In the genomic region with DNA sequence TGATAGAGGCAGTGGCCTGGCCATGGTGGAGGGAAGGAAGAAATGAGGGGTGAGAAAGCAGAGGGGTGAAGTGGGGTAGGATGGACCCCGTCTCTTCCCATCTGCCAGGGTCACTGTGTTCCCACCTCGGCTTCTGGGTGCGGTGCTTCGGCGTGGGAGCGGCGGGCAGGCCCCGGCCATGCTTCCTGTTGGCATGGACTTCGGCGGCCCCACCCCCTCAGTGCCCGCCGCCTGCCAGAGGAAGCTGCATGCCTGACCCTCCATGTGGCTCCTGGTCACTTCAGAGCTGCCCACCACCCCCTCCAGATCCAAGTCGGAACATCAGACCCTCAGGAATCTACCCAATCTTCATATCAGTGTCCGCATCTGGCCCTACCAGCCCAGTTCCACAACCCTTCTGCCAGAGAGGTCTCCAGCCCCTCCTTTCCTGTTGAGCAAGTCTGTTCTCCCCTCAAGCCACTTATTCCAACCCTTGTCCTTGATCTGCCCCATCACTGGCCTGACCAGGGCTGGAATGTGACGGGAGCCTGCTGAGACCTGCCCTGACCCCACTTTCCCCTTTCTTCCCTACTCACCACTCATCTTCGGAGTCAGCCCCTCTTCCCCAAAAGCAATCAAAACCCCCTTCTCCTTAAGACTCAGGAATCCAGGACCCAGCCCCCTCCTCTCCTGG, we compare ENCODE assay signal across 12 cellular contexts. TPM values are rescaled to one million over a fixed set of nuclear protein-coding genes. Genes with fewer than 3 reads are reported as not detected.
DNase-seq lines count a peak whose midpoint lies in the region; ATAC-seq, FAIRE-seq and TF ChIP-seq lines count a peak whose summit lies in the region.
"Had no signal": no experiment of that assay in that cellular context is flagged by ENCODE, and none has a peak within 500 bp of the region (broad histone marks: within the 10 kb centered on the region; RNA-seq: fewer than 3 reads in every experiment).

No MANE protein-coding gene starts in this region.

- H3K9me3 ChIP-seq in Peyer's patch (no peaks in the 10 kb centered on the region), thoracic aorta (no peaks in the 10 kb centered on the region)
- H3K9me3 ChIP-seq: heart left ventricle had no signal

- H3K27ac ChIP-seq in Peyer's patch, result peak overlapping the region; percentile 70 to 93 (median 80)
- H3K27ac ChIP-seq in epithelial cell of prostate, result peak overlapping the region; percentile 63
- no peak overlapping the region for H3K27ac ChIP-seq in thoracic aorta
- H3K27ac ChIP-seq: brain microvascular endothelial cell had no signal

- H3K4me3 Mint-ChIP-seq in activated CD8-positive, alpha-beta memory T cell treated with anti-CD3 and anti-CD28 coated beads, Interleukin-2, amount 10 ng/mL, durations not matched to agents 7 days and 5 days, result peak overlapping the region; percentile 74

- H3K9me3 Mint-ChIP-seq in activated CD8-positive, alpha-beta memory T cell treated with anti-CD3 and anti-CD28 coated beads, Interleukin-2, amount 10 ng/mL, durations not matched to agents 7 days and 5 days (ENCODE audit: low read depth), result no peaks in the 10 kb centered on the region

- H3K27ac Mint-ChIP-seq in activated CD8-positive, alpha-beta memory T cell treated with anti-CD3 and anti-CD28 coated beads, Interleukin-2, amount 10 ng/mL, durations not matched to agents 7 days and 5 days, result peak overlapping the region; percentile 85
- H3K27ac Mint-ChIP-seq: progenitor cell of endocrine pancreas had no signal

- H3K4me1 Mint-ChIP-seq in activated CD8-positive, alpha-beta memory T cell treated with anti-CD3 and anti-CD28 coated beads, Interleukin-2, amount 10 ng/mL, durations not matched to agents 7 days and 5 days, result peaks cover 71% of the 10 kb centered on the region

- H3K27me3 ChIP-seq in Peyer's patch, result no peaks in the 10 kb centered on the region
- H3K27me3 ChIP-seq in thoracic aorta (replicated peaks; ENCODE audit: insufficient read depth), result no peaks in the 10 kb centered on the region
- H3K27me3 ChIP-seq: brain microvascular endothelial cell had no signal

- H3K36me3 Mint-ChIP-seq in activated CD8-positive, alpha-beta memory T cell treated with anti-CD3 and anti-CD28 coated beads, Interleukin-2, amount 10 ng/mL, durations not matched to agents 7 days and 5 days, result peaks cover 16% of the 10 kb centered on the region

- CTCF ChIA-PET in activated CD8-positive, alpha-beta memory T cell treated with anti-CD3 and anti-CD28 coated beads, Interleukin-2, amount 10 ng/mL, durations not matched to agents 7 days and 5 days (lab: Charles Lee), result interaction anchor here (1.2 to 9.5 kb wide), 5 partner anchors 13 to 33 kb away, joined by 3 to 145 read pairs (median 32); a partner anchor contains a TSS

- H3K36me3 ChIP-seq in Peyer's patch (no peaks in the 10 kb centered on the region), thoracic aorta (no peaks in the 10 kb centered on the region)
- H3K36me3 ChIP-seq: brain microvascular endothelial cell, heart left ventricle had no signal

- H3K4me1 ChIP-seq in Peyer's patch, result peaks cover 4 to 63% (median 11%) of the 10 kb centered on the region in 4 donors
- H3K4me1 ChIP-seq in thoracic aorta (ENCODE audit: control insufficient read depth in 1 of 2, low read depth in 2 of 2), result peaks cover 9% of the 10 kb centered on the region in 2 donors

- TF ChIP-seq POLR2A in Peyer's patch (IDR thresholded peaks at IDR 0.05), result no peak
- TF ChIP-seq POLR2A in GM12891 (IDR thresholded peaks at IDR 0.05; ENCODE audit: low read depth, low read length), result no peak

- no peaks in the 10 kb centered on the region for H3K27me3 Mint-ChIP-seq in activated CD8-positive, alpha-beta memory T cell treated with anti-CD3 and anti-CD28 coated beads, Interleukin-2, amount 10 ng/mL, durations not matched to agents 7 days and 5 days

- ATAC-seq in activated CD8-positive, alpha-beta memory T cell treated with anti-CD3 and anti-CD28 coated beads, Interleukin-2, amount 10 ng/mL, durations not matched to agents 7 days and 5 days, result no peak
- ATAC-seq in thoracic aorta (ENCODE audit: insufficient number of reproducible peaks, low FRiP score, low read depth), result no peak

- no peak for DNase-seq in activated CD8-positive, alpha-beta memory T cell treated with anti-CD3 and anti-CD28 coated beads, Interleukin-2, amount 10 ng/mL, durations not matched to agents 7 days and 5 days
- DNase-seq in activated CD8-positive, alpha-beta memory T cell treated with anti-CD3 and anti-CD28 coated beads for 24 hours, result no peak
- DNase-seq in Peyer's patch, result peak in 2 of 3 donors; percentile 75 to 80
- no peak for DNase-seq in epithelial cell of prostate (ENCODE audit: low read depth, low spot score)
- no peak for DNase-seq in thoracic aorta (ENCODE audit: low spot score)
- DNase-seq in GM12891 (ENCODE audit: insufficient read length, low spot score), result no peak
- DNase-seq in NCI-H1417 treated with DMSO at 0.1 percent for 48 hours (lab: John Stamatoyannopoulos, UW), result no peak
- no peak for DNase-seq in ecto neural progenitor cell (ENCODE audit: low spot score)
- DNase-seq: brain microvascular endothelial cell, NCI-H1694 treated with DMSO at 0.1 percent for 48 hours had no signal

- FAIRE-seq in GM12891 (lab: Jason Lieb, UNC), result no peak

- H3K4me3 ChIP-seq in Peyer's patch (peak overlapping the region; percentile 42 to 56 (median 48)), thoracic aorta (peak overlapping the region; percentile 6)

- TF ChIP-seq CTCF in Peyer's patch (IDR thresholded peaks at IDR 0.05) (no peak), thoracic aorta (IDR thresholded peaks at IDR 0.05) (no peak)

TF ChIP-seq in GM12891, 5 proteins besides CTCF, POLR2A, EP300 and RAD21:
- TF ChIP-seq POLR2AphosphoS5 (IDR thresholded peaks at IDR 0.05; ENCODE audit: low read depth, low read length) (no peak), POU2F2 (IDR thresholded peaks at IDR 0.05; ENCODE audit: low read depth, low read length) (no peak), TAF1 (IDR thresholded peaks at IDR 0.05; ENCODE audit: low read depth, low read length) (no peak), SPI1 (IDR thresholded peaks at IDR 0.05; ENCODE audit: low read depth, low read length) (no peak), PAX5 (IDR thresholded peaks at IDR 0.05; ENCODE audit: insufficient read depth, low read length, severe bottlenecking) (no peak)
TF ChIP-seq in GM12891: peak in this region for 0.

RNA-seq across cellular contexts. Expression of a gene that starts 1.5 kb away (rescaled TPM):
- 10 to 100 TPM; 43.9 to 53.0 TPM for total RNA-seq in activated CD8-positive, alpha-beta memory T cell treated with anti-CD3 and anti-CD28 coated beads, Interleukin-2, amount 10 ng/mL, durations not matched to agents 7 days and 5 days
- 10 to 100 TPM in 3 of 4 donors, 1 to 10 TPM in 1; 5.1 to 54.5 (median 33.1) TPM for total RNA-seq in Peyer's patch
- total RNA-seq in thoracic aorta, result 1 to 10 TPM; 2.8 to 3.5 TPM
- polyA plus RNA-seq in GM12891 (2012; ENCODE audit: low read depth, missing spikeins), result 51.3 TPM

RNA-seq across cellular contexts. Expression of a gene that starts 23.0 kb away (rescaled TPM):
- under 1 TPM; 0.40 to 0.58 TPM for total RNA-seq in activated CD8-positive, alpha-beta memory T cell treated with anti-CD3 and anti-CD28 coated beads, Interleukin-2, amount 10 ng/mL, durations not matched to agents 7 days and 5 days
- total RNA-seq in Peyer's patch (1 to 10 TPM in 1 of 4 donors, under 1 TPM in 1, not detected in 2; 0.27 to 1.7 TPM), thoracic aorta (1 to 10 TPM; 5.9 to 6.5 TPM)
- 0.33 TPM for polyA plus RNA-seq in GM12891 (2012; ENCODE audit: low read depth, missing spikeins)
- total RNA-seq: progenitor cell of endocrine pancreas had no signal

RNA-seq across cellular contexts. Expression of a gene that starts 24.5 kb away (rescaled TPM):
- 10 to 100 TPM; 62.3 to 74.7 TPM for total RNA-seq in activated CD8-positive, alpha-beta memory T cell treated with anti-CD3 and anti-CD28 coated beads, Interleukin-2, amount 10 ng/mL, durations not matched to agents 7 days and 5 days
- 10 to 100 TPM; 25.0 to 56.1 (median 40.8) TPM for total RNA-seq in Peyer's patch
- total RNA-seq in thoracic aorta, result 10 to 100 TPM; 18.3 to 49.1 TPM
- 24.8 TPM for polyA plus RNA-seq in GM12891 (2012; ENCODE audit: low read depth, missing spikeins)

RNA-seq across cellular contexts. Expression of a gene that starts 47.8 kb away (rescaled TPM):
- 1 to 10 TPM; 5.2 to 6.5 TPM for total RNA-seq in activated CD8-positive, alpha-beta memory T cell treated with anti-CD3 and anti-CD28 coated beads, Interleukin-2, amount 10 ng/mL, durations not matched to agents 7 days and 5 days
- total RNA-seq in Peyer's patch (10 to 100 TPM in 2 of 4 donors, 1 to 10 TPM in 2; 5.4 to 22.1 (median 11.8) TPM), thoracic aorta (10 to 100 TPM in 1 of 2 donors, 1 to 10 TPM in 1; 8.1 to 15.3 TPM)
- 2.1 TPM for polyA plus RNA-seq in GM12891 (2012; ENCODE audit: low read depth, missing spikeins)

Comparison
In these comparisons a context has a peak if more than half of its experiments do, and no peak if none do; other contexts are left out.
1. DNase-seq: peak in Peyer's patch (2 of 3); none in activated CD8-positive, alpha-beta memory T cell treated with anti-CD3 and anti-CD28 coated beads, Interleukin-2, amount 10 ng/mL, durations not matched to agents 7 days and 5 days (single experiment), activated CD8-positive, alpha-beta memory T cell treated with anti-CD3 and anti-CD28 coated beads for 24 hours (single experiment), epithelial cell of prostate (single experiment), thoracic aorta (single experiment), GM12891 (single experiment), NCI-H1417 treated with DMSO at 0.1 percent for 48 hours (single experiment) and ecto neural progenitor cell (single experiment).
2. H3K27ac ChIP-seq: peak in Peyer's patch (4 of 4) and epithelial cell of prostate (single experiment); none in thoracic aorta (0 of 2).